Comparison of ENCODE assay signal across 22 cellular contexts in genomic region chr18:11868230-11868629, GRCh38.
"Had no signal": no experiment of that assay in that cellular context is flagged by ENCODE, and none has a peak within 500 bp of the region (broad histone marks: within the 10 kb centered on the region; RNA-seq: fewer than 3 reads in every experiment).

No MANE protein-coding gene starts in this region.

- H3K4me1 ChIP-seq: left ventricle myocardium inferior, spleen, transverse colon had no signal

- H3K9me3 Mint-ChIP-seq: effector memory CD8-positive, alpha-beta T cell; naive thymus-derived CD8-positive, alpha-beta T cell; neural crest cell had no signal

- H3K4me3 ChIP-seq: esophagus squamous epithelium, hepatocyte, left ventricle myocardium inferior, lung, spleen, stomach, thoracic aorta, transverse colon had no signal

- H2AFZ ChIP-seq: hepatocyte had no signal

- H3K36me3 ChIP-seq: left ventricle myocardium inferior, spleen, stomach, thoracic aorta, transverse colon had no signal

- H3K4me2 ChIP-seq: hepatocyte had no signal

- ATAC-seq: effector memory CD8-positive, alpha-beta T cell; left cardiac atrium; naive thymus-derived CD8-positive, alpha-beta T cell; sciatic nerve had no signal

- DNase-seq: effector memory CD8-positive, alpha-beta T cell; esophagus squamous epithelium; foreskin fibroblast; kidney; left cardiac atrium; left ventricle myocardium inferior; mesendoderm; naive thymus-derived CD8-positive, alpha-beta T cell; posterior cingulate gyrus; spleen; stimulated activated CD4-positive, alpha-beta T cell treated with anti-CD3 and anti-CD28 coated beads, Interleukin-15, amount 100 ng/mL, for 24 hours; stimulated activated CD4-positive, alpha-beta T cell treated with anti-CD3 and anti-CD28 coated beads, Interleukin-1b, Interleukin-23, amount 100 ng/mL, for 48 hours; stimulated activated CD4-positive, alpha-beta T cell treated with anti-CD3 and anti-CD28 coated beads, Interleukin-4, amount 100 ng/mL, for 24 hours; stimulated activated naive CD4-positive, alpha-beta T cell; stomach; substantia nigra; transverse colon had no signal

- H3K27ac Mint-ChIP-seq: effector memory CD8-positive, alpha-beta T cell; naive thymus-derived CD8-positive, alpha-beta T cell had no signal

- H3K27ac ChIP-seq: esophagus squamous epithelium, hepatocyte, left ventricle myocardium inferior, spleen, stomach, thoracic aorta, transverse colon had no signal

- H3K27me3 ChIP-seq: esophagus squamous epithelium, hepatocyte, spleen, stomach, transverse colon had no signal

- H3K36me3 Mint-ChIP-seq: naive thymus-derived CD8-positive, alpha-beta T cell had no signal

- H3K4me1 Mint-ChIP-seq: neural crest cell had no signal

- H3K4me3 Mint-ChIP-seq: effector memory CD8-positive, alpha-beta T cell; naive thymus-derived CD8-positive, alpha-beta T cell; neural crest cell had no signal

- H3K79me2 ChIP-seq: hepatocyte had no signal

- H3K9me3 ChIP-seq: esophagus squamous epithelium, left ventricle myocardium inferior, spleen, stomach, thoracic aorta, transverse colon had no signal
